8 cellular contexts compared by ENCODE assay signal in the genomic region with DNA sequence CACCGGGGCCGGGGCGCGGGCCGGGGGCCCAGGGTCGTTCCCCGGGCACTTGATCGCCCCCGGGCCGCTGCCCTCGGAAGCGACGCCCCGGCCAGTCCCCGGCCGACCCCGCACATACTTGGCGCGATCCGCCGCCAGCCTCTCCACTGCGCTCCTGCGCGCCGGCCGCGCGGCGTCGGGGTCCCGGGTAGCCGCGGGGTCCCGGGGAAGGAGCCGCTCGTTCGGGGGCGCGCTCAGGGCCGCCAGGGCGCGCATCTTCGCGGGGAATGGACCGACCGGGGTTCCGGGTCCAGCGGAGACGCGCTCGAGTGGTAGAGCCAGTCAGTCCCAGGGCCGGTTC. TPM values are rescaled to one million over a fixed set of nuclear protein-coding genes. Genes with fewer than 3 reads are reported as not detected.
A peak's percentile ranks its signal among the peaks of the same experiment; 100 is the strongest.
DNase-seq lines count a peak whose midpoint lies in the region; ATAC-seq, FAIRE-seq and TF ChIP-seq lines count a peak whose summit lies in the region.

No MANE protein-coding gene starts in this region.

- H3K4me3 ChIP-seq in HAP-1 (peak overlapping the region; percentile 17), adrenal gland (peak overlapping the region in 3 of 4 donors; percentile 49 to 89 (median 51)), small intestine (ENCODE audit: low read depth in 1 of 2, low read length in 2 of 2) (peak overlapping the region; percentile 60 to 72)

- ATAC-seq in HG03565 (IDR thresholded peaks at IDR 0.05; ENCODE audit: unreplicated experiment) (no peak), HG03039 (IDR thresholded peaks at IDR 0.05; ENCODE audit: unreplicated experiment) (no peak), GM21367 (IDR thresholded peaks at IDR 0.05; ENCODE audit: unreplicated experiment) (no peak)

- no peak for FAIRE-seq in small intestine (lab: Jason Lieb, UNC)

- peak in 1 of 6 experiments; percentile 5 for TF ChIP-seq CTCF in adrenal gland (IDR thresholded peaks at IDR 0.05)

- in situ Hi-C loops in HAP-1 (cut with MboI; ENCODE audit: low sequenced_read_pairs): no loop called here

- WGBS in adrenal gland, 4 donors: 0 to 3% (median 2%) methylated on average over 7 to 52 of the region's 52 CpGs
- 2 to 9% (median 4%) methylated on average over 40 to 52 of the region's 52 CpGs for WGBS in small intestine, 3 donors

- TF ChIP-seq POLR2A in adrenal gland (IDR thresholded peaks at IDR 0.05): peak in 1 of 2 donors; percentile 37

- no peaks in the 10 kb centered on the region for H3K36me3 ChIP-seq in HAP-1 (replicated peaks)
- no peaks in the 10 kb centered on the region for H3K36me3 ChIP-seq in adrenal gland (replicated peaks in 1 of 2)
- peaks cover 0 to 2% of the 10 kb centered on the region in 2 donors for H3K36me3 ChIP-seq in small intestine (ENCODE audit: control insufficient read depth in 2 of 2, insufficient read depth in 2 of 2, low read length in 2 of 2)

- H3K27ac ChIP-seq in adrenal gland (peak overlapping the region in 3 of 5 donors; percentile 84 to 92 (median 91)), small intestine (ENCODE audit: low read depth in 1 of 2, low read length in 1 of 2) (peak overlapping the region; percentile 92 to 96)

- intact Hi-C loops in adrenal gland (cut with DNase I): no loop called here

- DNase-seq in HAP-1 (ENCODE audit: low spot score in 2 of 2) (no peak), adrenal gland (no peak), iPS-NIHi11 (ENCODE audit: low spot score) (peak; percentile 72), small intestine (no peak)
- DNase-seq in stimulated activated CD4-positive, alpha-beta T cell treated with anti-CD3 and anti-CD28 coated beads, Interleukin-12 subunit alpha, Interleukin-12 subunit beta, amount 100 ng/mL, for 4 hours: no peak

- H3K27me3 ChIP-seq in HAP-1 (ENCODE audit: low read depth) (peaks cover 6% of the 10 kb centered on the region), adrenal gland (no peaks in the 10 kb centered on the region), small intestine (ENCODE audit: control insufficient read depth in 2 of 2, insufficient read depth in 2 of 2, low read length in 2 of 2) (peaks cover 0 to 13% of the 10 kb centered on the region in 2 donors)

- H3K4me1 ChIP-seq in HAP-1: no peaks in the 10 kb centered on the region
- H3K4me1 ChIP-seq in adrenal gland (replicated peaks in 1 of 2): peaks cover 0 to 8% of the 10 kb centered on the region in 2 donors
- peaks cover 0 to 2% of the 10 kb centered on the region in 2 donors for H3K4me1 ChIP-seq in small intestine (ENCODE audit: control insufficient read depth in 2 of 2, insufficient read depth in 1 of 2, low read depth in 1 of 2, low read length in 1 of 2)

- H3K9me3 ChIP-seq in HAP-1: no peaks in the 10 kb centered on the region
- H3K9me3 ChIP-seq in adrenal gland (replicated peaks in 1 of 3): no peaks in the 10 kb centered on the region
- no peaks in the 10 kb centered on the region for H3K9me3 ChIP-seq in small intestine (ENCODE audit: control insufficient read depth, low read depth)

RNA-seq across cellular contexts. Expression of gene FAM110C, which starts 0.2 kb away (rescaled TPM):
- total RNA-seq in adrenal gland: 1 to 10 TPM; 2.5 to 8.7 (median 7.6) TPM
- polyA plus RNA-seq in adrenal gland (1 to 10 TPM; 2.4 to 5.7 (median 3.9) TPM), small intestine (10 to 100 TPM in 2 of 3 donors, 1 to 10 TPM in 1; 6.2 to 14.1 (median 11.9) TPM)
